ENCODE assay signal across 18 cellular contexts in genomic region chr11:125943661-125944349, GRCh38. TPM values are rescaled to one million over a fixed set of nuclear protein-coding genes. Genes with fewer than 3 reads are reported as not detected.
DNase-seq lines count a peak whose midpoint lies in the region; ATAC-seq, FAIRE-seq and TF ChIP-seq lines count a peak whose summit lies in the region.
"Had no signal": no experiment of that assay in that cellular context is flagged by ENCODE, and none has a peak within 500 bp of the region (broad histone marks: within the 10 kb centered on the region; RNA-seq: fewer than 3 reads in every experiment).

No MANE protein-coding gene starts in this region.

- H3K9me3 Mint-ChIP-seq in nephron progenitor cell = no peaks in the 10 kb centered on the region
- H3K9me3 Mint-ChIP-seq: GM23338, H9 had no signal

- no peak for ATAC-seq in GM18861 (IDR thresholded peaks at IDR 0.05; ENCODE audit: unreplicated experiment)
- ATAC-seq: GM23338 had no signal

- H3K27me3 Mint-ChIP-seq in nephron progenitor cell (ENCODE audit: low read depth, poor library complexity) = no peaks in the 10 kb centered on the region
- H3K27me3 Mint-ChIP-seq: CD4-positive, CD25-positive, alpha-beta regulatory T cell had no signal

- FAIRE-seq in GM12892 (lab: Jason Lieb, UNC) (peak; percentile 27), bronchial epithelial cell (lab: Jason Lieb, UNC) (peak; percentile 50)
- FAIRE-seq: GM18507 had no signal

- peaks cover 31% of the 10 kb centered on the region for H3K4me1 Mint-ChIP-seq in nephron progenitor cell

- H3K4me3 ChIP-seq in bronchial epithelial cell (ENCODE audit: low read depth, low read length) = no peak overlapping the region
- H3K4me3 ChIP-seq: BLaER1 treated with 17β-estradiol and CSF1 and Interleukin-3, amounts not matched to agents 10 nM and 100 nM; GM23338 had no signal

- H3K36me3 Mint-ChIP-seq in nephron progenitor cell (ENCODE audit: low read depth) = no peaks in the 10 kb centered on the region
- H3K36me3 Mint-ChIP-seq: CD4-positive, CD25-positive, alpha-beta regulatory T cell had no signal

- no peak for TF ChIP-seq POLR2A in GM12892 (IDR thresholded peaks at IDR 0.05; ENCODE audit: low read depth, low read length)

- TF ChIP-seq CTCF in bronchial epithelial cell (IDR thresholded peaks at IDR 0.05; ENCODE audit: insufficient read depth, low read length, severe bottlenecking) = no peak
- no peak for TF ChIP-seq CTCF in nephron progenitor cell (IDR thresholded peaks at IDR 0.05)

- peaks cover 2% of the 10 kb centered on the region for H3K27me3 ChIP-seq in bronchial epithelial cell (ENCODE audit: control insufficient read depth, insufficient read depth, low read length)
- H3K27me3 ChIP-seq: BLaER1 treated with 17β-estradiol and CSF1 and Interleukin-3, amounts not matched to agents 10 nM and 100 nM had no signal

- no peak overlapping the region for H3K4me3 Mint-ChIP-seq in nephron progenitor cell
- H3K4me3 Mint-ChIP-seq: CD4-positive, CD25-positive, alpha-beta regulatory T cell; GM23338; H9 had no signal

- peak overlapping the region; percentile 42 for H3K27ac Mint-ChIP-seq in nephron progenitor cell
- H3K27ac Mint-ChIP-seq: CD4-positive, CD25-positive, alpha-beta regulatory T cell; GM23338 had no signal

- no peaks in the 10 kb centered on the region for H3K36me3 ChIP-seq in bronchial epithelial cell (ENCODE audit: control insufficient read depth, insufficient read depth, low read length)
- H3K36me3 ChIP-seq: BLaER1 treated with 17β-estradiol and CSF1 and Interleukin-3, amounts not matched to agents 10 nM and 100 nM had no signal

- DNase-seq in GM12892 (ENCODE audit: insufficient read length) (no peak), bronchial epithelial cell (ENCODE audit: low read depth) (no peak), nephron progenitor cell (no peak), medulla oblongata (ENCODE audit: extremely low spot score) (no peak), NCI-H187 (lab: John Stamatoyannopoulos, UW) (no peak)
- DNase-seq in stimulated activated CD8-positive, alpha-beta memory T cell treated with anti-CD3 and anti-CD28 coated beads, Interleukin-4, amount 100 ng/mL, for 48 hours = peak; percentile 10
- no peak for DNase-seq in activated CD4-positive, alpha-beta T cell treated with anti-CD3 and anti-CD28 coated beads for 48 hours
- DNase-seq: ACHN; CD4-positive, CD25-positive, alpha-beta regulatory T cell; DMS 273 treated with DMSO at 0.1 percent for 48 hours; H9 had no signal

RNA-seq across cellular contexts. Expression of gene VSIG10L2, which starts 2.0 kb away (rescaled TPM):
- polyA plus RNA-seq in GM12892 (2012; ENCODE audit: missing spikeins) = not detected
- 0.38 TPM in 1 of 2 replicates, not detected in the other for total RNA-seq in bronchial epithelial cell
- total RNA-seq: A172; CD4-positive, CD25-positive, alpha-beta regulatory T cell; Daoy; GM23338; H9; HT1080 had no signal
- polyA plus RNA-seq: CD4-positive, CD25-positive, alpha-beta regulatory T cell had no signal

RNA-seq across cellular contexts. Expression of gene DDX25, which starts 39.5 kb away (rescaled TPM):
- not detected for polyA plus RNA-seq in GM12892 (2012; ENCODE audit: missing spikeins)
- total RNA-seq in bronchial epithelial cell = not detected in 2 replicates
- total RNA-seq: A172; CD4-positive, CD25-positive, alpha-beta regulatory T cell; HT1080 had no signal
- polyA plus RNA-seq: CD4-positive, CD25-positive, alpha-beta regulatory T cell had no signal

RNA-seq across cellular contexts. Expression of gene PUS3, which starts 40.8 kb away (rescaled TPM):
- polyA plus RNA-seq in GM12892 (2012; ENCODE audit: missing spikeins) = 14.5 TPM
- total RNA-seq in bronchial epithelial cell = 11.6 and 19.5 TPM in 2 replicates

RNA-seq across cellular contexts. Expression of gene HYLS1, which starts 56.3 kb away (rescaled TPM):
- polyA plus RNA-seq in GM12892 (2012; ENCODE audit: missing spikeins) = 10.2 TPM
- 2.9 and 3.5 TPM in 2 replicates for total RNA-seq in bronchial epithelial cell
